In the genomic region with DNA sequence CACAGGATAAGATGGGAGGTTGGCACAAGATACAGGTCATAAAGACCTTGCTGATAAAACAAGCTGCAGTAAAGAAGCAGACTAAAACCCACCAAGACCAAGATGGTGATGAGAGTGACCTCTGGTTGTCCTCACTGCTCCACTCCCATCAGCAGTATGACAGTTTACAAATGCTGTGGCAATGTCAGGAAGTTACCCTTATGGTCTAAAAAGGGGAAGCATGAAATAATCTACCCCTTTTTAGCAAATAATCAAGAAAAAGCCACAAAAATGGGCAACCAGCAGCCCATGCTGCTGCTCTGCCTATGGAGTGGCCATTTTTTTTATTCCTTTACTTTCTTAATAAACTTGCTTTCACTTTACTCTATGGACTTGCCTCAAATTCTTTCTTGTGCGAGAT, we compare ENCODE assay signal across 17 cellular contexts. TPM values are rescaled to one million over a fixed set of nuclear protein-coding genes. Genes with fewer than 3 reads are reported as not detected.
DNase-seq lines count a peak whose midpoint lies in the region; ATAC-seq and TF ChIP-seq lines count a peak whose summit lies in the region.
"Had no signal": no experiment of that assay in that cellular context is flagged by ENCODE, and none has a peak within 500 bp of the region (broad histone marks: within the 10 kb centered on the region; RNA-seq: fewer than 3 reads in every experiment).

No MANE protein-coding gene starts in this region.

- no peaks in the 10 kb centered on the region for H3K36me3 ChIP-seq in upper lobe of right lung
- H3K36me3 ChIP-seq: right lobe of liver had no signal

- no peak overlapping the region for H3K4me3 ChIP-seq in upper lobe of right lung
- H3K4me3 ChIP-seq: right lobe of liver had no signal

- no peak overlapping the region for H3K27ac ChIP-seq in upper lobe of right lung
- H3K27ac ChIP-seq: right lobe of liver had no signal

- no peaks in the 10 kb centered on the region for H3K9me3 ChIP-seq in upper lobe of right lung
- H3K9me3 ChIP-seq: right lobe of liver had no signal

- H3K36me3 Mint-ChIP-seq in mesothelial cell of epicardium = no peaks in the 10 kb centered on the region

- no peak overlapping the region for H3K27ac Mint-ChIP-seq in mesothelial cell of epicardium
- H3K27ac Mint-ChIP-seq: B cell had no signal

- H3K4me1 ChIP-seq in upper lobe of right lung = no peaks in the 10 kb centered on the region
- H3K4me1 ChIP-seq: right lobe of liver had no signal

- CTCF ChIA-PET in HEK293T (lab: Yijun Ruan, JAX) = no interaction called here

- peaks cover 26% of the 10 kb centered on the region for H3K4me1 Mint-ChIP-seq in mesothelial cell of epicardium

- POLR2A ChIA-PET in HEK293T (lab: Yijun Ruan, JAX) = interaction anchor here (0.9 kb wide), 1 partner anchor 14 kb away, joined by 3 read pairs; no protein-coding TSS in a partner anchor

- H3K27me3 Mint-ChIP-seq in mesothelial cell of epicardium (ENCODE audit: low read depth) = no peaks in the 10 kb centered on the region

- no peaks in the 10 kb centered on the region for H3K9me3 Mint-ChIP-seq in mesothelial cell of epicardium

- TF ChIP-seq CTCF in upper lobe of right lung (IDR thresholded peaks at IDR 0.05) (no peak), mesothelial cell of epicardium (IDR thresholded peaks at IDR 0.05; ENCODE audit: unreplicated experiment) (no peak)

- ATAC-seq in GM18867 (IDR thresholded peaks at IDR 0.05; ENCODE audit: unreplicated experiment) (peak; percentile 59), HG03571 (IDR thresholded peaks at IDR 0.05; ENCODE audit: unreplicated experiment) (peak; percentile 71), upper lobe of right lung (peak; percentile 61)

- H3K27me3 ChIP-seq in upper lobe of right lung = no peaks in the 10 kb centered on the region
- H3K27me3 ChIP-seq: right lobe of liver had no signal

- intact Hi-C loops in upper lobe of right lung (cut with DNase I) = no loop called here

- H3K4me3 Mint-ChIP-seq in mesothelial cell of epicardium = no peak overlapping the region
- H3K4me3 Mint-ChIP-seq: B cell had no signal

- DNase-seq in SKM-1 (lab: John Stamatoyannopoulos, UW; ENCODE audit: unreplicated experiment) = peak; percentile 71
- no peak for DNase-seq in upper lobe of right lung
- DNase-seq in HEK293T (ENCODE audit: extremely low spot score) = no peak
- DNase-seq in DMS53 (lab: John Stamatoyannopoulos, UW) = no peak
- DNase-seq in mesothelial cell of epicardium (ENCODE audit: low spot score in 2 of 2, unreplicated experiment in 2 of 2) = no peak
- DNase-seq: activated CD4-positive, alpha-beta T cell treated with anti-CD3 and anti-CD28 coated beads, Interleukin-2, amount 50 U/mL, for 48 hours; caudate nucleus; DMS 273 treated with DMSO at 0.1 percent for 48 hours; effector CD8-positive, alpha-beta T cell; NCI-H1930; NCI-H748 treated with DMSO at 0.1 percent for 48 hours; right lobe of liver; Right ventricle myocardium superior; T1000 had no signal

TF ChIP-seq in HEK293T, 16 proteins besides CTCF, POLR2A, EP300 and RAD21:
- TF ChIP-seq FOXA1 (IDR thresholded peaks at IDR 0.05) (no peak), NFRKB (IDR thresholded peaks at IDR 0.05) (no peak), ARNT (IDR thresholded peaks at IDR 0.05) (no peak), SP1 (IDR thresholded peaks at IDR 0.05) (no peak), CTBP1 (IDR thresholded peaks at IDR 0.05; ENCODE audit: borderline replicate concordance) (no peak), ZNF384 (IDR thresholded peaks at IDR 0.05) (no peak), SUZ12 (IDR thresholded peaks at IDR 0.05) (no peak), HDGF (IDR thresholded peaks at IDR 0.05; ENCODE audit: borderline replicate concordance) (no peak), TARDBP (IDR thresholded peaks at IDR 0.05) (no peak), FOXK2 (IDR thresholded peaks at IDR 0.05) (no peak), L3MBTL2 (conservative IDR thresholded peaks at IDR 0.05) (no peak), FOXM1 (IDR thresholded peaks at IDR 0.05; ENCODE audit: borderline replicate concordance) (no peak), LEF1 (IDR thresholded peaks at IDR 0.05; ENCODE audit: borderline replicate concordance) (no peak), BHLHE40 (IDR thresholded peaks at IDR 0.05; ENCODE audit: borderline replicate concordance) (no peak), ELF4 (IDR thresholded peaks at IDR 0.05) (no peak)
- TF ChIP-seq, protein P1, sequence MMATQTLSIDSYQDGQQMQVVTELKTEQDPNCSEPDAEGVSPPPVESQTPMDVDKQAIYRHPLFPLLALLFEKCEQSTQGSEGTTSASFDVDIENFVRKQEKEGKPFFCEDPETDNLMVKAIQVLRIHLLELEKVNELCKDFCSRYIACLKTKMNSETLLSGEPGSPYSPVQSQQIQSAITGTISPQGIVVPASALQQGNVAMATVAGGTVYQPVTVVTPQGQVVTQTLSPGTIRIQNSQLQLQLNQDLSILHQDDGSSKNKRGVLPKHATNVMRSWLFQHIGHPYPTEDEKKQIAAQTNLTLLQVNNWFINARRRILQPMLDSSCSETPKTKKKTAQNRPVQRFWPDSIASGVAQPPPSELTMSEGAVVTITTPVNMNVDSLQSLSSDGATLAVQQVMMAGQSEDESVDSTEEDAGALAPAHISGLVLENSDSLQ (IDR thresholded peaks at IDR 0.05) = no peak

RNA-seq across cellular contexts. Expression of a gene that starts 8.7 kb away (rescaled TPM):
- total RNA-seq in upper lobe of right lung = 2.9 TPM
- total RNA-seq in mesothelial cell of epicardium = 4.1 to 5.0 TPM (median 4.9 TPM) in 3 replicates

RNA-seq across cellular contexts. Expression of a gene that starts 14.7 kb away (rescaled TPM):
- total RNA-seq in upper lobe of right lung = 6.0 TPM
- total RNA-seq in mesothelial cell of epicardium = 12.9 to 14.0 TPM (median 12.9 TPM) in 3 replicates

RNA-seq across cellular contexts. Expression of a gene that starts 46.2 kb away (rescaled TPM):
- total RNA-seq in upper lobe of right lung (not detected), mesothelial cell of epicardium (not detected in 3 replicates)
- total RNA-seq: B cell, Right ventricle myocardium superior had no signal
